In genomic region chr1:234499119-234500039, GRCh38 we compare ENCODE assay signal across 8 cellular contexts. TPM values are rescaled to one million over a fixed set of nuclear protein-coding genes. Genes with fewer than 3 reads are reported as not detected.
DNase-seq lines count a peak whose midpoint lies in the region; ATAC-seq and TF ChIP-seq lines count a peak whose summit lies in the region.

No MANE protein-coding gene starts in this region.

- H3K27me3 ChIP-seq in trophoblast cell (ENCODE audit: insufficient read depth, low read length): no peaks in the 10 kb centered on the region
- H3K27me3 ChIP-seq in thymus (ENCODE audit: control insufficient read depth, insufficient read depth): no peaks in the 10 kb centered on the region

- no CpG with 5 or more reads among the region's 29 CpGs for WGBS in trophoblast cell (ENCODE audit: extremely low coverage, insufficient coverage, insufficient read length)
- WGBS in thymus: 43% methylated on average over 29 of the region's 29 CpGs

- no peaks in the 10 kb centered on the region for H3K27me3 Mint-ChIP-seq in activated naive CD8-positive, alpha-beta T cell
- no peaks in the 10 kb centered on the region for H3K27me3 Mint-ChIP-seq in glutamatergic neuron (ENCODE audit: unreplicated experiment)

- peaks cover 28% of the 10 kb centered on the region for H3K4me1 Mint-ChIP-seq in activated naive CD8-positive, alpha-beta T cell (ENCODE audit: low read depth)
- H3K4me1 Mint-ChIP-seq in glutamatergic neuron (ENCODE audit: low read depth, unreplicated experiment): peaks cover 34% of the 10 kb centered on the region

- peak overlapping the region; percentile 8 for H2BK5ac ChIP-seq in trophoblast cell (ENCODE audit: low read depth, low read length, poor library complexity)

- peak overlapping the region; percentile 7 for H3K27ac Mint-ChIP-seq in activated naive CD8-positive, alpha-beta T cell
- peak overlapping the region; percentile 16 for H3K27ac Mint-ChIP-seq in glutamatergic neuron (ENCODE audit: unreplicated experiment)

- DNase-seq in COLO829 (ENCODE audit: low spot score) (peak; percentile 90), NB4 (ENCODE audit: low read depth) (peak; percentile 95), SKM-1 treated with dmso at 0.1 percent for 144 hours (lab: John Stamatoyannopoulos, UW; ENCODE audit: unreplicated experiment) (peak; percentile 90), glutamatergic neuron (peak; percentile 93), trophoblast cell (peak; percentile 90 to 95)

- no peaks in the 10 kb centered on the region for H3K9me3 Mint-ChIP-seq in activated naive CD8-positive, alpha-beta T cell (ENCODE audit: low read depth)
- no peaks in the 10 kb centered on the region for H3K9me3 Mint-ChIP-seq in glutamatergic neuron (ENCODE audit: unreplicated experiment)

- peak overlapping the region; percentile 68 for H2BK12ac ChIP-seq in trophoblast cell (ENCODE audit: low read length)

- no peak overlapping the region for H3K4ac ChIP-seq in trophoblast cell (ENCODE audit: low read depth, low read length)

- H3K14ac ChIP-seq in trophoblast cell (ENCODE audit: low read length): peak overlapping the region; percentile 67

- peak overlapping the region; percentile 64 for H4K91ac ChIP-seq in trophoblast cell (ENCODE audit: low read depth, low read length)

- peak overlapping the region; percentile 19 for H4K12ac ChIP-seq in trophoblast cell (ENCODE audit: low read depth, low read length)

- peak overlapping the region; percentile 38 for H4K8ac ChIP-seq in trophoblast cell (ENCODE audit: low read depth, low read length)

- no peak overlapping the region for H3K9ac ChIP-seq in trophoblast cell (ENCODE audit: low read length)

- peak overlapping the region; percentile 68 for H2AK5ac ChIP-seq in trophoblast cell (ENCODE audit: low read length)

- no peak overlapping the region for H3K23ac ChIP-seq in trophoblast cell (ENCODE audit: low read length)

- H3K4me3 Mint-ChIP-seq in activated naive CD8-positive, alpha-beta T cell: no peak overlapping the region
- no peak overlapping the region for H3K4me3 Mint-ChIP-seq in glutamatergic neuron (ENCODE audit: unreplicated experiment)

- TF ChIP-seq POLR2A in NB4 (IDR thresholded peaks at IDR 0.05; ENCODE audit: extremely low read depth, insufficient read length): no peak

- H3K9me3 ChIP-seq in trophoblast cell (ENCODE audit: insufficient read depth, low read depth, low read length) (no peaks in the 10 kb centered on the region), thymus (ENCODE audit: control insufficient read depth) (no peaks in the 10 kb centered on the region)

- no peaks in the 10 kb centered on the region for H3K36me3 Mint-ChIP-seq in activated naive CD8-positive, alpha-beta T cell
- H3K36me3 Mint-ChIP-seq in glutamatergic neuron (ENCODE audit: unreplicated experiment): no peaks in the 10 kb centered on the region

- H3K4me3 ChIP-seq in NB4 (ENCODE audit: low read depth, low read length) (no peak overlapping the region), trophoblast cell (ENCODE audit: low read depth, low read length) (no peak overlapping the region), thymus (ENCODE audit: low read length) (no peak overlapping the region)

- H3K79me2 ChIP-seq in trophoblast cell (ENCODE audit: control insufficient read depth, insufficient read depth, low read length, poor library complexity): peaks cover 1% of the 10 kb centered on the region

- H3K79me1 ChIP-seq in trophoblast cell (ENCODE audit: low read length): peaks cover 14% of the 10 kb centered on the region

- H2BK120ac ChIP-seq in trophoblast cell (ENCODE audit: insufficient read depth, low read length, poor library complexity): peak overlapping the region; percentile 12

- TF ChIP-seq CTCF in NB4 (IDR thresholded peaks at IDR 0.05; ENCODE audit: low read depth, low read length) (peak; percentile 72), glutamatergic neuron (IDR thresholded peaks at IDR 0.05; ENCODE audit: partially characterized antibody, unreplicated experiment) (peak; percentile 76)

- H3K18ac ChIP-seq in trophoblast cell (ENCODE audit: low read length): no peak overlapping the region

- ATAC-seq in GM21723 (IDR thresholded peaks at IDR 0.05; ENCODE audit: unreplicated experiment): peak; percentile 62

- H3K27ac ChIP-seq in trophoblast cell (ENCODE audit: low read depth, low read length) (no peak overlapping the region), thymus (ENCODE audit: low read depth) (peak overlapping the region; percentile 71)

- H3K4me2 ChIP-seq in trophoblast cell (ENCODE audit: low read length): no peak overlapping the region

- H2AFZ ChIP-seq in trophoblast cell (ENCODE audit: insufficient read depth, low read length, poor library complexity): peak overlapping the region; percentile 35

- H3K36me3 ChIP-seq in trophoblast cell (ENCODE audit: control insufficient read depth in 1 of 2, insufficient read depth in 2 of 2, low read length in 2 of 2) (no peaks in the 10 kb centered on the region), thymus (ENCODE audit: control insufficient read depth, insufficient read depth) (no peaks in the 10 kb centered on the region)

- peaks cover 8 to 9% of the 10 kb centered on the region in 2 experiments for H3K4me1 ChIP-seq in trophoblast cell (ENCODE audit: control insufficient read depth in 1 of 2, insufficient read depth in 2 of 2, low read length in 2 of 2)
- H3K4me1 ChIP-seq in thymus (ENCODE audit: control insufficient read depth, insufficient read depth, low read length): peaks cover 2% of the 10 kb centered on the region

RNA-seq across cellular contexts. Expression of gene TARBP1, which starts 20.4 kb away (rescaled TPM):
- 32.4 TPM for total RNA-seq in glutamatergic neuron (ENCODE audit: unreplicated experiment)
- polyA plus RNA-seq in trophoblast cell (2013): 7.2 and 7.8 TPM in 2 replicates
- polyA plus RNA-seq in thymus: 66.3 TPM
